Comparison of ENCODE assay signal across 18 cellular contexts in the genomic region with DNA sequence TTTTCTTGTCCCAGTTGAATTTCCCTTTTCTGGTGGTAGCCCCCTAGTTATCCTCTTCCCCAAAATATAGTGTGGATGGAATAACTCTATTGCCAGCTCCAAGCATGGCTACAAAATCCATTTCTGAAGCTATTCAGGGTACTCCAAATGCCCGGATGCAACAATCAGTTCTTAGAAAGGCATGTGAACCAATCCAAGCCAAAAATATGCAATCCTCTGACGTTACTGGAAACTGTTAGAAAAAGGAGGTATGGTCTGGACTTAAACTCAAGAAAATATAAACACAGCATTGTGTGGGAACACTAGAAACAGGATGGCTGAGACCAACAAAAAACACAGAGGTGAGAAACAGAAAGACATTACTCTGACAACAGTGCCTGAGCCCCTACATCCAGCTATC.
"Had no signal": no experiment of that assay in that cellular context is flagged by ENCODE, and none has a peak within 500 bp of the region (broad histone marks: within the 10 kb centered on the region; RNA-seq: fewer than 3 reads in every experiment).

No MANE protein-coding gene starts in this region.

- H3K4me1 ChIP-seq: colonic mucosa, foreskin keratinocyte, left ventricle myocardium inferior, psoas muscle, right lobe of liver, spleen had no signal

- H3K27me3 ChIP-seq: colonic mucosa, foreskin keratinocyte, right lobe of liver, spleen, transverse colon, vagina had no signal

- DNase-seq: activated CD4-positive, alpha-beta T cell treated with anti-CD3 and anti-CD28 coated beads for 36 hours; activated CD4-positive, alpha-beta T cell treated with anti-CD3 and anti-CD28 coated beads, Interleukin-2, amount 50 U/mL, for 48 hours; colonic mucosa; endodermal cell; foreskin keratinocyte; kidney; left ventricle myocardium inferior; mammary epithelial cell; naive B cell; psoas muscle; right lobe of liver; spleen; stimulated activated naive B cell treated with anti-CD40 and anti-IgM and Interleukin-4, amounts not matched to agents 10 μg/mL and 1 μg/mL and 100 μg/mL, for 72 hours; substantia nigra; transverse colon had no signal

- H3K27ac ChIP-seq: colonic mucosa, epithelial cell of prostate, foreskin keratinocyte, left ventricle myocardium inferior, psoas muscle, right lobe of liver, SK-N-MC, spleen, transverse colon, vagina had no signal

- H3K36me3 ChIP-seq: colonic mucosa, left ventricle myocardium inferior, right lobe of liver, spleen, transverse colon, vagina had no signal

- H3K9me3 ChIP-seq: colonic mucosa, left ventricle myocardium inferior, psoas muscle, right lobe of liver, spleen, transverse colon, vagina had no signal

- H3K4me3 ChIP-seq: colonic mucosa, left ventricle myocardium inferior, psoas muscle, right lobe of liver, SK-N-MC, spleen, transverse colon, vagina had no signal
